Comparison of ENCODE assay signal across 22 cellular contexts in the genomic region with DNA sequence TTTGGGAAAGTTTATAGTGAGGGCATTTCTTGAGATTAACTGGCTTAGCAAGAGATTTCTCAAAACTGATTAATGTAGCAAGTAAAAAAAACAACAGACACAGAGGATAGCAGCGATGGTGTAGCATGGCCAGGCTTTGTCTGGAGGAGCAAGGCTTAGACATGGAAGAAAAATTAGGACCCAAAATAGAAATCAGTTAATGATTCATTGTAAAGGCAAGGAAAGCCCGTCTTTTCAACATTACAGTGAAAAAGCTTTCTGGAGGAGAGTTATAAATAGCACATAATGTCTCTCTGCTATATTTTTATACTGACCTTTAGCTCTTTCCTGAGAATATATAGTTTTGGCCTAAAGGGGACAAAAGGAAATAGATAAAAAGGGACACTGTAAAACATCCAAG. TPM values are rescaled to one million over a fixed set of nuclear protein-coding genes. Genes with fewer than 3 reads are reported as not detected.
"Had no signal": no experiment of that assay in that cellular context is flagged by ENCODE, and none has a peak within 500 bp of the region (broad histone marks: within the 10 kb centered on the region; RNA-seq: fewer than 3 reads in every experiment).

No MANE protein-coding gene starts in this region.

- H3K36me3 Mint-ChIP-seq: mesothelial cell of epicardium; naive B cell; natural killer cell treated with Interleukin-12 subunit alpha and Interleukin-12 subunit beta and Interleukin-15 and Interleukin-18, amount 100 ng/mL, for 72 hours; neural progenitor cell; stimulated activated naive B cell treated with anti-CD40 and anti-IgM and Interleukin-4, amounts not matched to agents 10 μg/mL and 1 μg/mL and 100 μg/mL, for 72 hours had no signal

- H3K27me3 ChIP-seq: gastrocnemius medialis, neural progenitor cell, sigmoid colon, transverse colon, vagina had no signal

- H2AFZ ChIP-seq: neural progenitor cell had no signal

- DNase-seq: cortex of kidney; effector memory CD8-positive, alpha-beta T cell; gastrocnemius medialis; head of caudate nucleus; mesenchymal stem cell; mucosa of descending colon; naive B cell; right cardiac atrium; sigmoid colon; spleen; stimulated activated naive B cell treated with anti-CD40 and anti-IgM and Interleukin-4, amounts not matched to agents 10 μg/mL and 1 μg/mL and 100 μg/mL, for 72 hours; transverse colon had no signal

- FAIRE-seq: keratinocyte had no signal

- H3K9ac ChIP-seq: neural progenitor cell had no signal

- H3K4me3 ChIP-seq: gastrocnemius medialis, mucosa of descending colon, neural progenitor cell, prostate gland, sigmoid colon, skin epidermis, spleen, transverse colon, vagina had no signal

- H3K4me2 ChIP-seq: neural progenitor cell had no signal

- H3K27ac Mint-ChIP-seq: effector memory CD8-positive, alpha-beta T cell; mesothelial cell of epicardium; naive B cell; natural killer cell treated with Interleukin-12 subunit alpha and Interleukin-12 subunit beta and Interleukin-15 and Interleukin-18, amount 100 ng/mL, for 72 hours; neural progenitor cell; stimulated activated naive B cell treated with anti-CD40 and anti-IgM and Interleukin-4, amounts not matched to agents 10 μg/mL and 1 μg/mL and 100 μg/mL, for 72 hours; stimulated activated naive CD8-positive, alpha-beta T cell treated with anti-CD3 and anti-CD28 coated beads, Interleukin-15, Interleukin-2, amounts not matched to agents 100 ng/mL and 50 ng/mL, for 24 hours had no signal

- H3K27ac ChIP-seq: gastrocnemius medialis, neural progenitor cell, prostate gland, sigmoid colon, skin epidermis, spleen, transverse colon, vagina had no signal

- H3K9me3 ChIP-seq: gastrocnemius medialis, mucosa of descending colon, prostate gland, sigmoid colon, spleen, transverse colon, vagina had no signal

- H3K9me3 Mint-ChIP-seq: effector memory CD8-positive, alpha-beta T cell; mesothelial cell of epicardium; natural killer cell treated with Interleukin-12 subunit alpha and Interleukin-12 subunit beta and Interleukin-15 and Interleukin-18, amount 100 ng/mL, for 72 hours; stimulated activated naive B cell treated with anti-CD40 and anti-IgM and Interleukin-4, amounts not matched to agents 10 μg/mL and 1 μg/mL and 100 μg/mL, for 72 hours; stimulated activated naive CD8-positive, alpha-beta T cell treated with anti-CD3 and anti-CD28 coated beads, Interleukin-15, Interleukin-2, amounts not matched to agents 100 ng/mL and 50 ng/mL, for 24 hours had no signal

- H3K4me1 ChIP-seq: prostate gland, transverse colon, vagina had no signal

- H3K4me3 Mint-ChIP-seq: effector memory CD8-positive, alpha-beta T cell; mesothelial cell of epicardium; naive B cell; natural killer cell treated with Interleukin-12 subunit alpha and Interleukin-12 subunit beta and Interleukin-15 and Interleukin-18, amount 100 ng/mL, for 72 hours; neural progenitor cell; stimulated activated naive B cell treated with anti-CD40 and anti-IgM and Interleukin-4, amounts not matched to agents 10 μg/mL and 1 μg/mL and 100 μg/mL, for 72 hours; stimulated activated naive CD8-positive, alpha-beta T cell treated with anti-CD3 and anti-CD28 coated beads, Interleukin-15, Interleukin-2, amounts not matched to agents 100 ng/mL and 50 ng/mL, for 24 hours had no signal

- H3K36me3 ChIP-seq: gastrocnemius medialis, neural progenitor cell, prostate gland, sigmoid colon, spleen, transverse colon, vagina had no signal

RNA-seq across cellular contexts. Expression of a gene that starts 45.1 kb away (rescaled TPM):
- total RNA-seq: dermis microvascular lymphatic vessel endothelial cell; lung microvascular endothelial cell; natural killer cell treated with Interleukin-12 subunit alpha and Interleukin-12 subunit beta and Interleukin-15 and Interleukin-18, amount 100 ng/mL, for 72 hours had no signal
- polyA plus RNA-seq: keratinocyte had no signal
